Comparison of ENCODE assay signal across 8 cellular contexts in the genomic region with DNA sequence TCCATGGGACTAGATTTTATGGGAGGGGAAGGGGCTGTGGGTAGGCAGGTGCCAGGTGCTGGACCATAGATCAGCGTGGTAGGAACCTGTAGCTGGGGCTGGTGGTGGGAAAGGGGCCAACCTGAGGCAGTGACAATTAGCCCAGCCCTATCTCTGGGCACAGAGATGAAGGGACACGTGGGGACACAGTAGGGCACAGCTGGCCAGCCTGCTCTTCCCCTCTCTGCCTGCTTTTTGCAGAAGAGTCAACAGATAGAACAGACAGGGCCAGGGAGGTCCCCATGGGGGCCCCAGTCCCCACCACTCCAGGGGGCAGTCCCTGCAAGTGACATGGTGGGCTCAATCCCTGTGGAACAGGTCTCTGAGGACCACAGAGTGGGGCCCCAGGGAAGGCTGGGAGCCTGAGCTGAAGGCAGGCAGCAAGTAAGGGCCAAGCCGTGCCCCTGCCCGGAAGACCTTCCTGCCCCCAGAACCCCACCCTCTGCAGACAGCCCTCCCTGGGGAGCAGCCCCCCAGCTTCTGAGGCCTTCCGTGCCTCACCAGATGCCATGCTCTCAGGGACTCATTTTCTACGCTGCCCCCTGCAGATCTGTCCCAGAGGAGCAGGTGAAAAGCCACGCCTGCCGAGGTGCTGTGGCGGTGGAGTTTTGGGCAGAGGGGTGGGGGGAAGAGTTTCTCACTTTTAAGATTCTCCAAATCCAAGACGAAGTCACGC. TPM values are rescaled to one million over a fixed set of nuclear protein-coding genes. Genes with fewer than 3 reads are reported as not detected.
DNase-seq lines count a peak whose midpoint lies in the region; ATAC-seq and TF ChIP-seq lines count a peak whose summit lies in the region.
"Not testable (repeated sequence)": the region's sequence is repeated elsewhere in the genome, so short reads cannot be mapped to it uniquely, and the experiment has no call there.

No MANE protein-coding gene starts in this region.

- H2AFZ ChIP-seq in H9 (ENCODE audit: low read length); OCI-LY1 (ENCODE audit: low read length): not testable (repeated sequence)

- H3K4me3 ChIP-seq in OCI-LY1 (ENCODE audit: low read depth, low read length, poor library complexity, severe bottlenecking); brain microvascular endothelial cell (ENCODE audit: low read depth, low read length); tibial artery: not testable (repeated sequence)

- not testable (repeated sequence) for H3K4me1 ChIP-seq in H9 (ENCODE audit: insufficient read depth, low read length)
- H3K4me1 ChIP-seq in OCI-LY1 (ENCODE audit: insufficient read depth, low read length, severe bottlenecking), result peaks cover 62% of the 10 kb centered on the region
- H3K4me1 ChIP-seq in tibial artery, result peaks cover 0 to 43% (median 23%) of the 10 kb centered on the region in 4 donors

- WGBS in H9 (ENCODE audit: extremely low coverage, insufficient read length, low lambda C conversion rate), result no CpG with 5 or more reads among the region's 11 CpGs

- H3K9ac ChIP-seq in H9 (ENCODE audit: extremely low read depth, insufficient read length, low read length); OCI-LY1 (ENCODE audit: low read length): not testable (repeated sequence)

- H3K14ac ChIP-seq in H9 (ENCODE audit: insufficient read depth, low read length), result not testable (repeated sequence)

- not testable (repeated sequence) for H2BK20ac ChIP-seq in H9 (ENCODE audit: low read depth, low read length, poor library complexity, severe bottlenecking)

- not testable (repeated sequence) for H3K23ac ChIP-seq in H9 (ENCODE audit: insufficient read length, low read depth, low read length)

- not testable (repeated sequence) for DNase-seq in CD4-positive, alpha-beta T cell; H9; activated CD4-positive, alpha-beta T cell treated with anti-CD3 and anti-CD28 coated beads, Interleukin-2, amount 10 ng/mL, durations not matched to agents 24 days and 14 days; brain microvascular endothelial cell; naive B cell; tibial artery
- DNase-seq in left cardiac atrium, result peak; percentile 22

- not testable (repeated sequence) for H3K36me3 ChIP-seq in OCI-LY1 (ENCODE audit: insufficient read depth, low read length); brain microvascular endothelial cell (replicated peaks); tibial artery

- not testable (repeated sequence) for H2BK15ac ChIP-seq in H9 (ENCODE audit: low read depth, low read length)

- H3K9me2 ChIP-seq in OCI-LY1 (ENCODE audit: low read depth, low read length), result not testable (repeated sequence)

- not testable (repeated sequence) for H2BK120ac ChIP-seq in H9 (ENCODE audit: low read depth, low read length, poor library complexity, severe bottlenecking)

- POLR2A ChIA-PET in CD4-positive, alpha-beta T cell (lab: Charles Lee), result not testable (repeated sequence)

- peak overlapping the region; percentile 36 for H3K27ac Mint-ChIP-seq in CD4-positive, alpha-beta T cell
- not testable (repeated sequence) for H3K27ac Mint-ChIP-seq in H9
- peak overlapping the region; percentile 48 for H3K27ac Mint-ChIP-seq in activated CD4-positive, alpha-beta T cell treated with anti-CD3 and anti-CD28 coated beads, Interleukin-2, amount 10 ng/mL, durations not matched to agents 24 days and 14 days
- H3K27ac Mint-ChIP-seq in naive B cell, result peak overlapping the region; percentile 74 to 99 (median 86)

- H3K18ac ChIP-seq in H9 (ENCODE audit: insufficient read length, low read depth, low read length), result not testable (repeated sequence)

- in situ Hi-C loops in brain microvascular endothelial cell (cut with HindIII; ENCODE audit: low pct_ligation_motif_present, low sequenced_read_pairs), result not testable (repeated sequence)

- not testable (repeated sequence) for H3T11ph ChIP-seq in H9 (ENCODE audit: low read length)

- TF ChIP-seq CTCF in CD4-positive, alpha-beta T cell (IDR thresholded peaks at IDR 0.05); OCI-LY1 (IDR thresholded peaks at IDR 0.05; ENCODE audit: low read length); tibial artery (IDR thresholded peaks at IDR 0.05): not testable (repeated sequence)
- TF ChIP-seq CTCF in H9 (conservative IDR thresholded peaks at IDR 0.05) (peak; percentile 21; the same call in 2 of the 3 replicates), brain microvascular endothelial cell (IDR thresholded peaks at IDR 0.05; ENCODE audit: low read depth, low read length, missing control alignments) (peak; percentile 4)

- not testable (repeated sequence) for H4K8ac ChIP-seq in H9 (replicated peaks; ENCODE audit: insufficient read length, low read depth, low read length)

- H3K4me1 Mint-ChIP-seq in CD4-positive, alpha-beta T cell (ENCODE audit: low read depth), result peaks cover 24% of the 10 kb centered on the region
- not testable (repeated sequence) for H3K4me1 Mint-ChIP-seq in H9
- peaks cover 23% of the 10 kb centered on the region for H3K4me1 Mint-ChIP-seq in activated CD4-positive, alpha-beta T cell treated with anti-CD3 and anti-CD28 coated beads, Interleukin-2, amount 10 ng/mL, durations not matched to agents 24 days and 14 days
- H3K4me1 Mint-ChIP-seq in naive B cell, result peaks cover 37 to 68% (median 55%) of the 10 kb centered on the region in 3 donors

- H3K4ac ChIP-seq in H9 (ENCODE audit: low read depth, low read length), result not testable (repeated sequence)

- H4K5ac ChIP-seq in H9 (ENCODE audit: insufficient read length, low read depth, low read length), result not testable (repeated sequence)

- H3F3A ChIP-seq in OCI-LY1 (ENCODE audit: insufficient read depth, low read length), result not testable (repeated sequence)

- not testable (repeated sequence) for H4K20me1 ChIP-seq in H9 (ENCODE audit: control insufficient read depth, insufficient read depth, insufficient read length); OCI-LY1 (ENCODE audit: insufficient read depth, low read length)

- CTCF ChIA-PET in CD4-positive, alpha-beta T cell (lab: Charles Lee), result not testable (repeated sequence)

- not testable (repeated sequence) for H4K91ac ChIP-seq in H9 (ENCODE audit: insufficient read length, low read depth, low read length)

- intact Hi-C loops in CD4-positive, alpha-beta T cell (cut with DNase I, micrococcal nuclease), result loop anchor here (5.0 to 10.0 kb wide), 3 partner anchors 54 to 426 kb away; partner anchors contain the start of genes ADAMTS7 (in 1 of the 2) and MORF4L1 (in 1 of the 2)
- intact Hi-C loops in activated CD4-positive, alpha-beta T cell treated with anti-CD3 and anti-CD28 coated beads, Interleukin-2, amount 10 ng/mL, durations not matched to agents 24 days and 14 days (cut with micrococcal nuclease), result loop anchor here (5.0 kb wide), 1 partner anchor 114 kb away; the partner anchor contains the start of gene MORF4L1
- intact Hi-C loops in left cardiac atrium (cut with DNase I) (loop anchor here in 1 of 2 donors (10.0 kb wide), 1 partner anchor 116 kb away; the partner anchor contains the start of gene MORF4L1), tibial artery (cut with DNase I; ENCODE audit: low total_unique reads) (loop anchor here (10.0 kb wide), 1 partner anchor 116 kb away; the partner anchor contains the start of gene MORF4L1)

- H3K9me3 ChIP-seq in CD4-positive, alpha-beta T cell (ENCODE audit: control insufficient read depth, low read length); H9 (ENCODE audit: control insufficient read depth, low read depth, low read length); OCI-LY1 (ENCODE audit: low read length); tibial artery: not testable (repeated sequence)

- H3K27me3 ChIP-seq in CD4-positive, alpha-beta T cell (ENCODE audit: control insufficient read depth, insufficient read depth, low read length); H9 (ENCODE audit: insufficient read depth, low read length); OCI-LY1 (ENCODE audit: insufficient read depth, low read length); brain microvascular endothelial cell (replicated peaks); tibial artery: not testable (repeated sequence)

- H3K79me2 ChIP-seq in H9 (ENCODE audit: insufficient read depth, low read length); OCI-LY1 (ENCODE audit: insufficient read depth, low read length): not testable (repeated sequence)

- H3K79me1 ChIP-seq in H9 (ENCODE audit: insufficient read depth, low read depth, low read length, poor library complexity, severe bottlenecking), result not testable (repeated sequence)

- H3K9me3 Mint-ChIP-seq in CD4-positive, alpha-beta T cell; H9; activated CD4-positive, alpha-beta T cell treated with anti-CD3 and anti-CD28 coated beads, Interleukin-2, amount 10 ng/mL, durations not matched to agents 24 days and 14 days; naive B cell: not testable (repeated sequence)

- H3K27me3 Mint-ChIP-seq in CD4-positive, alpha-beta T cell; H9 (ENCODE audit: low read depth); activated CD4-positive, alpha-beta T cell treated with anti-CD3 and anti-CD28 coated beads, Interleukin-2, amount 10 ng/mL, durations not matched to agents 24 days and 14 days; naive B cell: not testable (repeated sequence)

- not testable (repeated sequence) for H3K4me2 ChIP-seq in H9 (ENCODE audit: insufficient read depth, insufficient read length, low read length)
- H3K4me2 ChIP-seq in OCI-LY1 (ENCODE audit: low read length), result peak overlapping the region; percentile 24; the same call in 1 of the 2 replicates

- not testable (repeated sequence) for H3K27ac ChIP-seq in CD4-positive, alpha-beta T cell (ENCODE audit: low read depth, low read length); H9 (ENCODE audit: insufficient read length, low read depth, low read length); brain microvascular endothelial cell
- H3K27ac ChIP-seq in OCI-LY1 (ENCODE audit: low read depth, low read length, poor library complexity, severe bottlenecking) (peak overlapping the region; percentile 88), tibial artery (peak overlapping the region; percentile 75 to 83)

- not testable (repeated sequence) for H3K56ac ChIP-seq in H9 (ENCODE audit: insufficient read length, low read depth, low read length)

- not testable (repeated sequence) for H3K4me3 Mint-ChIP-seq in CD4-positive, alpha-beta T cell; H9; activated CD4-positive, alpha-beta T cell treated with anti-CD3 and anti-CD28 coated beads, Interleukin-2, amount 10 ng/mL, durations not matched to agents 24 days and 14 days
- H3K4me3 Mint-ChIP-seq in naive B cell, result peak overlapping the region; percentile 43 to 73 (median 58)

- not testable (repeated sequence) for H2AK5ac ChIP-seq in H9 (ENCODE audit: insufficient read length, low read length)

- not testable (repeated sequence) for H2BK5ac ChIP-seq in H9 (ENCODE audit: insufficient read length, low read length)

- not testable (repeated sequence) for H3K23me2 ChIP-seq in H9 (ENCODE audit: insufficient read length, low read depth, low read length, poor library complexity, severe bottlenecking)

- not testable (repeated sequence) for H2BK12ac ChIP-seq in H9 (ENCODE audit: insufficient read length, low read depth, low read length)

- not testable (repeated sequence) for ATAC-seq in CD4-positive, alpha-beta T cell (ENCODE audit: poor library complexity); left cardiac atrium; naive B cell (ENCODE audit: low read depth in 2 of 2)

- H3K36me3 Mint-ChIP-seq in CD4-positive, alpha-beta T cell (ENCODE audit: low read depth); H9 (ENCODE audit: insufficient read depth in 1 of 3, low read depth in 3 of 3); activated CD4-positive, alpha-beta T cell treated with anti-CD3 and anti-CD28 coated beads, Interleukin-2, amount 10 ng/mL, durations not matched to agents 24 days and 14 days (ENCODE audit: low read depth); naive B cell: not testable (repeated sequence)

RNA-seq across cellular contexts. Expression of gene ADAMTS7, which starts 52.6 kb away (rescaled TPM):
- under 1 TPM; 0.11 to 0.30 TPM for total RNA-seq in CD4-positive, alpha-beta T cell
- total RNA-seq in H9 (2021) (23.1 and 25.0 TPM in 2 replicates), left cardiac atrium (10 to 100 TPM; 35.8 to 45.9 TPM)
- 1.3 TPM in 2 replicates for total RNA-seq in activated CD4-positive, alpha-beta T cell treated with anti-CD3 and anti-CD28 coated beads, Interleukin-2, amount 10 ng/mL, durations not matched to agents 24 days and 14 days
- polyA plus RNA-seq in naive B cell (ENCODE audit: low read depth in 6 of 6), result not detected

Comparison
In these comparisons a context has a peak if more than half of its experiments do, and no peak if none do; other contexts are left out.
1. RNA of gene ADAMTS7, which starts 52.6 kb away (total RNA-seq): 35.8 to 45.9 TPM in left cardiac atrium and 23.1 to 25.0 TPM in H9; 1.3 TPM in activated CD4-positive, alpha-beta T cell treated with anti-CD3 and anti-CD28 coated beads, Interleukin-2, amount 10 ng/mL, durations not matched to agents 24 days and 14 days and 0.11 to 0.30 TPM in CD4-positive, alpha-beta T cell; every median in the first group is over 10 times any median in the second.